ENCODE assay signal across 36 cellular contexts in the genomic region with DNA sequence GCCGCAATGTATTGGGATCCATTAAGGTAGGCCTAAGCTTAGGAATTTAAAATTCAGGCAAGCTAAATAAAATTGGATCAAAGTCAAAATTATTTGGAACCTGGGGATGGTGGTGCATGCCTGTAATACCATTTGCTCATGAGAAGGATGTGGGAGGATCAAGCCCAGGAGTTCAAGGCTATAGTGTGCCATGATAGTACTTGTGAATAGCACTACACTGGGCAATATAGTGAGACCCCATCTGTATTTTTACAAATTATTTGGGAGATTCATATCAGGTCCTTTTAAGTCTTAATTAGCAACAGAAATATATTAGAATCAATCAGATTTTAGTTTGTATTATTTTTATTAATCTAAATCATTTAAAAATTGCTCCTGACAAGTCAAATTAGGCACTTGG. TPM values are rescaled to one million over a fixed set of nuclear protein-coding genes. Genes with fewer than 3 reads are reported as not detected.
DNase-seq lines count a peak whose midpoint lies in the region; ATAC-seq, FAIRE-seq and TF ChIP-seq lines count a peak whose summit lies in the region.
"Had no signal": no experiment of that assay in that cellular context is flagged by ENCODE, and none has a peak within 500 bp of the region (broad histone marks: within the 10 kb centered on the region; RNA-seq: fewer than 3 reads in every experiment).

No MANE protein-coding gene starts in this region.

- H2AFZ ChIP-seq in HepG2 (ENCODE audit: low read length) (no peak overlapping the region), GM23338 (peak overlapping the region; percentile 80; the same call in 1 of the 2 replicates), K562 (ENCODE audit: low read depth, low read length) (no peak overlapping the region)

- H3K9me2 ChIP-seq in GM23338 (ENCODE audit: insufficient read depth) = no peaks in the 10 kb centered on the region

- H3K27ac ChIP-seq in HepG2 (ENCODE audit: extremely low read length, insufficient read depth, low read length) (no peak overlapping the region), right lobe of liver (no peak overlapping the region), GM23338 (ENCODE audit: low read depth) (no peak overlapping the region), K562 (ENCODE audit: extremely low read depth, low read depth, low read length) (no peak overlapping the region)
- no peak overlapping the region for H3K27ac ChIP-seq in CD4-positive, alpha-beta T cell (ENCODE audit: low read depth, low read length)
- H3K27ac ChIP-seq: 22Rv1; A549; BLaER1; BLaER1 treated with 17β-estradiol and CSF1 and Interleukin-3, amounts not matched to agents 10 nM and 100 nM; C4-2B had no signal

- H3K9me1 ChIP-seq in K562 (ENCODE audit: control insufficient read depth, insufficient read depth, low read length) = no peaks in the 10 kb centered on the region

- peaks cover 2% of the 10 kb centered on the region; the same call in 1 of the 3 replicates for H3K4me1 Mint-ChIP-seq in GM23338
- peaks cover 4% of the 10 kb centered on the region; the same call in 1 of the 2 replicates for H3K4me1 Mint-ChIP-seq in WTC11
- no peaks in the 10 kb centered on the region for H3K4me1 Mint-ChIP-seq in chondrocyte (ENCODE audit: low read depth)
- no peaks in the 10 kb centered on the region for H3K4me1 Mint-ChIP-seq in CD4-positive, alpha-beta T cell (ENCODE audit: low read depth)
- H3K4me1 Mint-ChIP-seq: B cell; CD14-positive monocyte; CD8-positive, alpha-beta memory T cell had no signal

- no peak for TF ChIP-seq RAD21 in HepG2 (CRISPR knock-in tag; IDR thresholded peaks at IDR 0.05)
- TF ChIP-seq RAD21 in K562 (CRISPR knock-in tag; conservative IDR thresholded peaks at IDR 0.05 in 1 of 2, IDR thresholded peaks at IDR 0.05 in 1 of 2) = no peak

- H3K36me3 ChIP-seq in HepG2 (replicated peaks in 1 of 2; ENCODE audit: control insufficient read depth in 1 of 2, insufficient read depth in 2 of 2, low read length in 2 of 2) (no peaks in the 10 kb centered on the region), right lobe of liver (no peaks in the 10 kb centered on the region), GM23338 (ENCODE audit: insufficient read depth) (no peaks in the 10 kb centered on the region), K562 (ENCODE audit: control insufficient read depth, insufficient read depth, low read length) (no peaks in the 10 kb centered on the region)
- H3K36me3 ChIP-seq: BE2C; BLaER1; BLaER1 treated with 17β-estradiol and CSF1 and Interleukin-3, amounts not matched to agents 10 nM and 100 nM had no signal

- no peak for FAIRE-seq in HepG2 (lab: Jason Lieb, UNC)
- FAIRE-seq in K562 (lab: Jason Lieb, UNC) = no peak
- FAIRE-seq: A204.1, A549, D721Med had no signal

- intact Hi-C loops in HepG2 (cut with micrococcal nuclease; ENCODE audit: unreplicated experiment) (no loop called here), right lobe of liver (cut with DNase I) (no loop called here), K562 (cut with micrococcal nuclease) (no loop called here)
- intact Hi-C loops in CD4-positive, alpha-beta T cell (cut with DNase I, micrococcal nuclease) = no loop called here

- no peak for TF ChIP-seq EP300 in HepG2 (IDR thresholded peaks at IDR 0.05; ENCODE audit: low read depth in 2 of 2, low read length in 2 of 2)
- TF ChIP-seq EP300 in HepG2 (CRISPR knock-in tag; IDR thresholded peaks at IDR 0.05; ENCODE audit: borderline replicate concordance) = no peak
- no peak for TF ChIP-seq EP300 in K562 (IDR thresholded peaks at IDR 0.05; ENCODE audit: low read length)

- no peaks in the 10 kb centered on the region for H3K9me3 Mint-ChIP-seq in GM23338
- H3K9me3 Mint-ChIP-seq in WTC11 = peaks cover 4% of the 10 kb centered on the region
- H3K9me3 Mint-ChIP-seq in chondrocyte (ENCODE audit: low read depth) = no peaks in the 10 kb centered on the region
- H3K9me3 Mint-ChIP-seq in CD4-positive, alpha-beta T cell = no peaks in the 10 kb centered on the region
- H3K9me3 Mint-ChIP-seq: CD4-positive, alpha-beta memory T cell; CD4-positive, CD25-positive, alpha-beta regulatory T cell; CD8-positive, alpha-beta memory T cell; CD8-positive, alpha-beta T cell had no signal

- TF ChIP-seq POLR2A in HepG2 (IDR thresholded peaks at IDR 0.05; ENCODE audit: insufficient read depth in 1 of 2, low read depth in 2 of 2, low read length in 2 of 2) = no peak
- no peak for TF ChIP-seq POLR2A in right lobe of liver (IDR thresholded peaks at IDR 0.05)
- TF ChIP-seq POLR2A in K562 (conservative IDR thresholded peaks at IDR 0.05) = no peak

- H3K27ac Mint-ChIP-seq in GM23338 (no peak overlapping the region), WTC11 (no peak overlapping the region), chondrocyte (ENCODE audit: unreplicated experiment) (no peak overlapping the region)
- no peak overlapping the region for H3K27ac Mint-ChIP-seq in CD4-positive, alpha-beta T cell
- H3K27ac Mint-ChIP-seq: B cell; CD14-positive monocyte; CD4-positive, alpha-beta memory T cell; CD4-positive, CD25-positive, alpha-beta regulatory T cell; CD8-positive, alpha-beta memory T cell; CD8-positive, alpha-beta T cell had no signal

- no peaks in the 10 kb centered on the region for H3K79me2 ChIP-seq in HepG2 (ENCODE audit: insufficient read depth, low read length)
- H3K79me2 ChIP-seq in GM23338 (replicated peaks; ENCODE audit: insufficient read depth) = no peaks in the 10 kb centered on the region
- H3K79me2 ChIP-seq in K562 (ENCODE audit: control insufficient read depth, insufficient read depth, low read length) = no peaks in the 10 kb centered on the region

- peaks cover 3% of the 10 kb centered on the region for H3K27me3 Mint-ChIP-seq in GM23338 (ENCODE audit: insufficient read depth, low read depth, poor library complexity)
- H3K27me3 Mint-ChIP-seq in WTC11 (ENCODE audit: low read depth) = no peaks in the 10 kb centered on the region
- H3K27me3 Mint-ChIP-seq in chondrocyte (ENCODE audit: low read depth) = no peaks in the 10 kb centered on the region
- no peaks in the 10 kb centered on the region for H3K27me3 Mint-ChIP-seq in CD4-positive, alpha-beta T cell
- H3K27me3 Mint-ChIP-seq: B cell; CD4-positive, alpha-beta memory T cell; CD4-positive, CD25-positive, alpha-beta regulatory T cell had no signal

- H3K36me3 Mint-ChIP-seq in GM23338 (ENCODE audit: low read depth) (no peaks in the 10 kb centered on the region), WTC11 (no peaks in the 10 kb centered on the region), chondrocyte (ENCODE audit: low read depth) (no peaks in the 10 kb centered on the region)
- no peaks in the 10 kb centered on the region for H3K36me3 Mint-ChIP-seq in CD4-positive, alpha-beta T cell (ENCODE audit: low read depth)
- H3K36me3 Mint-ChIP-seq: CD14-positive monocyte; CD4-positive, alpha-beta memory T cell; CD4-positive, CD25-positive, alpha-beta regulatory T cell; CD8-positive, alpha-beta memory T cell; CD8-positive, alpha-beta T cell had no signal

- POLR2A ChIA-PET in HepG2 (lab: Yijun Ruan, JAX) (no interaction called here), WTC11 (lab: Charles Lee) (no interaction called here), K562 (lab: Yijun Ruan, JAX) (interaction anchor here (1.5 to 2.3 kb wide), 2 partner anchors 19 to 22 kb away, joined by 3 to 5 read pairs; no protein-coding TSS in a partner anchor)
- POLR2A ChIA-PET in CD4-positive, alpha-beta T cell (lab: Charles Lee) = no interaction called here

- WGBS in HepG2 (ENCODE audit: low lambda C conversion rate) = 95% methylated on average over 1 of the region's 1 CpG
- WGBS in right lobe of liver (ENCODE audit: insufficient coverage, low coverage, low lambda C conversion rate, missing lambda C conversion rate) = 100% methylated on average over 1 of the region's 1 CpG
- 76% methylated on average over 1 of the region's 1 CpG for WGBS in K562 (ENCODE audit: insufficient coverage, low coverage, missing lambda C conversion rate)

- no peaks in the 10 kb centered on the region for H3K9me3 ChIP-seq in HepG2 (ENCODE audit: low read length)
- H3K9me3 ChIP-seq in right lobe of liver = no peaks in the 10 kb centered on the region
- no peaks in the 10 kb centered on the region for H3K9me3 ChIP-seq in K562 (replicated peaks; ENCODE audit: control insufficient read depth, insufficient read depth, low read depth, low read length)
- H3K9me3 ChIP-seq in CD4-positive, alpha-beta T cell (ENCODE audit: control insufficient read depth, low read length) = no peaks in the 10 kb centered on the region
- H3K9me3 ChIP-seq: A549; BE2C; BLaER1; BLaER1 treated with 17β-estradiol and CSF1 and Interleukin-3, amounts not matched to agents 10 nM and 100 nM; Caco-2 had no signal

- DNase-seq in HepG2 (ENCODE audit: low spot score) (no peak), right lobe of liver (no peak), GM23338 (ENCODE audit: low spot score) (no peak), WTC11 (ENCODE audit: low spot score) (no peak), K562 (ENCODE audit: extremely low read depth in 1 of 4, low spot score in 3 of 4) (no peak), H4 (ENCODE audit: low spot score) (no peak), chondrocyte (ENCODE audit: low spot score) (no peak)
- no peak for DNase-seq in CD4-positive, alpha-beta T cell
- DNase-seq: 8988T; ACHN; AML-193; BE2C; C1 segment of cervical spinal cord; Caco-2; Calu3; CD4-positive, alpha-beta memory T cell; CD4-positive, CD25-positive, alpha-beta regulatory T cell; CD8-positive, alpha-beta memory T cell; CD8-positive, alpha-beta T cell; COR-L47; DMS 273 treated with DMSO at 0.1 percent for 48 hours; DMS153; DMS53; DMS79; DMS79 treated with DMSO at 0.1 percent for 48 hours; DND-41; EL had no signal

- H3K4me2 ChIP-seq in HepG2 (ENCODE audit: low read depth, low read length) (no peak overlapping the region), GM23338 (no peak overlapping the region), K562 (ENCODE audit: insufficient read depth, low read length) (no peak overlapping the region)
- H3K4me2 ChIP-seq: A549; BLaER1; BLaER1 treated with 17β-estradiol and CSF1 and Interleukin-3, amounts not matched to agents 10 nM and 100 nM had no signal

- TF ChIP-seq CTCF in HepG2 (CRISPR knock-in tag; IDR thresholded peaks at IDR 0.05) = no peak
- no peak for TF ChIP-seq CTCF in right lobe of liver (IDR thresholded peaks at IDR 0.05)
- no peak for TF ChIP-seq CTCF in GM23338 (conservative IDR thresholded peaks at IDR 0.05; ENCODE audit: low read depth in 2 of 2)
- TF ChIP-seq CTCF in WTC11 (IDR thresholded peaks at IDR 0.05) = no peak
- TF ChIP-seq CTCF in K562 (IDR thresholded peaks at IDR 0.05 in 2 of 3, conservative IDR thresholded peaks at IDR 0.05 in 1 of 3; ENCODE audit: insufficient read depth in 2 of 3, low read depth in 1 of 3, low read length in 3 of 3) = no peak
- no peak for TF ChIP-seq CTCF in chondrocyte (IDR thresholded peaks at IDR 0.05)
- no peak for TF ChIP-seq CTCF in CD4-positive, alpha-beta T cell (IDR thresholded peaks at IDR 0.05)

- H4K20me1 ChIP-seq in HepG2 (ENCODE audit: insufficient read depth, low read length) (no peaks in the 10 kb centered on the region), GM23338 (replicated peaks; ENCODE audit: insufficient read depth) (no peaks in the 10 kb centered on the region), K562 (replicated peaks; ENCODE audit: control insufficient read depth, insufficient read depth, low read length) (no peaks in the 10 kb centered on the region)
- H4K20me1 ChIP-seq: BLaER1; BLaER1 treated with 17β-estradiol and CSF1 and Interleukin-3, amounts not matched to agents 10 nM and 100 nM had no signal

- CTCF ChIA-PET in HepG2 (lab: Yijun Ruan, JAX; ENCODE audit: low intra/inter-chr PET ratio, low total read pairs) (no interaction called here), WTC11 (lab: Charles Lee) (no interaction called here), K562 (lab: Yijun Ruan, JAX; ENCODE audit: low intra/inter-chr PET ratio) (no interaction called here)
- CTCF ChIA-PET in CD4-positive, alpha-beta T cell (lab: Charles Lee) = no interaction called here

- no peak overlapping the region for H3K4me3 Mint-ChIP-seq in GM23338
- H3K4me3 Mint-ChIP-seq in WTC11 = no peak overlapping the region
- H3K4me3 Mint-ChIP-seq in chondrocyte (ENCODE audit: unreplicated experiment) = no peak overlapping the region
- no peak overlapping the region for H3K4me3 Mint-ChIP-seq in CD4-positive, alpha-beta T cell
- H3K4me3 Mint-ChIP-seq: B cell; CD14-positive monocyte; CD4-positive, alpha-beta memory T cell; CD8-positive, alpha-beta memory T cell; CD8-positive, alpha-beta T cell had no signal

- BruUV-seq in HepG2 (replicated peaks; lab: Mats Ljungman, UMichigan) (no TSS peak), K562 (replicated peaks; lab: Mats Ljungman, UMichigan) (no TSS peak)

- H3K27me3 ChIP-seq in HepG2 (ENCODE audit: control insufficient read depth in 1 of 2, insufficient read depth in 2 of 2, low read length in 2 of 2) (no peaks in the 10 kb centered on the region), right lobe of liver (no peaks in the 10 kb centered on the region), GM23338 (ENCODE audit: insufficient read depth) (no peaks in the 10 kb centered on the region), K562 (ENCODE audit: control insufficient read depth in 2 of 2, insufficient read depth in 2 of 2, low read length in 2 of 2) (no peaks in the 10 kb centered on the region)
- no peaks in the 10 kb centered on the region for H3K27me3 ChIP-seq in CD4-positive, alpha-beta T cell (ENCODE audit: control insufficient read depth, insufficient read depth, low read length)
- H3K27me3 ChIP-seq: BE2C; BLaER1; BLaER1 treated with 17β-estradiol and CSF1 and Interleukin-3, amounts not matched to agents 10 nM and 100 nM had no signal

- no peak overlapping the region for H3K4me3 ChIP-seq in HepG2 (replicated peaks in 1 of 3; ENCODE audit: insufficient read depth in 1 of 3, low read depth in 2 of 3, low read length in 3 of 3)
- no peak overlapping the region for H3K4me3 ChIP-seq in right lobe of liver
- H3K4me3 ChIP-seq in GM23338 = no peak overlapping the region
- no peak overlapping the region for H3K4me3 ChIP-seq in K562
- H3K4me3 ChIP-seq: A549; BLaER1; BLaER1 treated with 17β-estradiol and CSF1 and Interleukin-3, amounts not matched to agents 10 nM and 100 nM had no signal

- in situ Hi-C loops in HepG2 (cut with HindIII; ENCODE audit: extremely low pct_ligation_motif_present, low pct_unique_long_range_greater_than_20kb) = no loop called here
- in situ Hi-C loops in K562 (cut with MboI) = no loop called here

- no peaks in the 10 kb centered on the region; the same call in 1 of the 2 replicates for H3F3A ChIP-seq in GM23338 (replicated peaks; ENCODE audit: low read depth)

- no peak overlapping the region for H3K9ac ChIP-seq in HepG2 (ENCODE audit: insufficient read depth, low read depth, low read length)
- H3K9ac ChIP-seq in K562 (ENCODE audit: insufficient read depth in 1 of 2, low read depth in 2 of 2, low read length in 2 of 2) = no peak overlapping the region
- H3K9ac ChIP-seq: BLaER1; BLaER1 treated with 17β-estradiol and CSF1 and Interleukin-3, amounts not matched to agents 10 nM and 100 nM had no signal

- ATAC-seq in HepG2 (no peak), right lobe of liver (no peak), GM23338 (no peak), WTC11 (no peak), K562 (no peak)
- no peak for ATAC-seq in CD4-positive, alpha-beta T cell (ENCODE audit: poor library complexity)
- ATAC-seq: A549; CD8-positive, alpha-beta T cell had no signal

- no peaks in the 10 kb centered on the region for H3K4me1 ChIP-seq in HepG2 (ENCODE audit: insufficient read depth, low read length)
- H3K4me1 ChIP-seq in right lobe of liver = no peaks in the 10 kb centered on the region
- no peaks in the 10 kb centered on the region for H3K4me1 ChIP-seq in GM23338 (ENCODE audit: insufficient read depth)
- H3K4me1 ChIP-seq in K562 (replicated peaks in 1 of 2; ENCODE audit: control insufficient read depth in 2 of 2, insufficient read depth in 2 of 2, low read length in 2 of 2) = no peaks in the 10 kb centered on the region
- H3K4me1 ChIP-seq: A549; BE2C; BLaER1; BLaER1 treated with 17β-estradiol and CSF1 and Interleukin-3, amounts not matched to agents 10 nM and 100 nM; Caco-2 had no signal

RNA-seq across cellular contexts. Expression of gene TLK1, which starts 39.8 kb away (rescaled TPM):
- total RNA-seq in HepG2 (2016; rRNA removed; fragmentation: Illumina TruSeq; extraction: Trizol) = 28.7 and 52.7 TPM in 2 replicates
- 32.6 and 34.2 TPM in 2 replicates for total RNA-seq in HepG2 (2016; cell fraction: cytosol; rRNA removed; fragmentation: Illumina TruSeq; extraction: Trizol; ENCODE audit: low read depth)
- total RNA-seq in HepG2 (2016; cell fraction: insoluble cytoplasmic fraction; rRNA removed; fragmentation: Illumina TruSeq; extraction: Trizol) = 25.7 and 45.4 TPM in 2 replicates
- total RNA-seq in HepG2 (2016; cell fraction: membrane; rRNA removed; fragmentation: Illumina TruSeq; extraction: Trizol) = 38.6 and 48.1 TPM in 2 replicates
- 41.9 and 51.6 TPM in 2 replicates for total RNA-seq in HepG2 (2016; cell fraction: nucleus; rRNA removed; fragmentation: Illumina TruSeq; extraction: Trizol)
- polyA plus RNA-seq in HepG2 (2011; rRNA removed) = 12.8 and 16.8 TPM in 2 replicates
- polyA plus RNA-seq in HepG2 (2011; cell fraction: cytosol; rRNA removed) = 5.1 and 8.5 TPM in 2 replicates
- polyA plus RNA-seq in HepG2 (2011; cell fraction: nucleus; rRNA removed) = 9.6 and 11.0 TPM in 2 replicates
- polyA plus RNA-seq in HepG2 (2012) = 27.7 and 38.6 TPM in 2 replicates
- polyA plus RNA-seq in HepG2 (2016; cell fraction: cytosol; fragmentation: Illumina TruSeq; extraction: Trizol; ENCODE audit: low read depth) = 3.4 and 3.8 TPM in 2 replicates
- 42.1 and 48.4 TPM in 2 replicates for polyA plus RNA-seq in HepG2 (2016; cell fraction: insoluble cytoplasmic fraction; fragmentation: Illumina TruSeq; extraction: Trizol; ENCODE audit: low read depth)
- polyA plus RNA-seq in HepG2 (2016; cell fraction: membrane; fragmentation: Illumina TruSeq; extraction: Trizol; ENCODE audit: low read depth) = 15.6 and 16.8 TPM in 2 replicates
- 38.9 and 40.3 TPM in 2 replicates for polyA plus RNA-seq in HepG2 (2016; cell fraction: nucleus; fragmentation: Illumina TruSeq; extraction: Trizol; ENCODE audit: insufficient read depth, low read depth)
- 9.1 and 17.3 TPM in 2 replicates for polyA minus RNA-seq in HepG2 (2011; rRNA and poly(A)+ RNA removed; ENCODE audit: low replicate concordance)
- 37.8 and 45.8 TPM in 2 replicates for polyA minus RNA-seq in HepG2 (2011; cell fraction: cytosol; rRNA and poly(A)+ RNA removed)
- 67.2 and 68.9 TPM in 2 replicates for polyA minus RNA-seq in HepG2 (2011; cell fraction: nucleus; rRNA and poly(A)+ RNA removed)
- total RNA-seq in right lobe of liver = 10 to 100 TPM; 18.4 to 40.2 (median 29.0) TPM
- 39.7 and 41.2 TPM in 2 replicates for total RNA-seq in GM23338 (2014; rRNA removed; shearing (Covaris generic))
- 37.0 and 45.0 TPM in 2 replicates for polyA plus RNA-seq in GM23338 (2016; fragmentation: Nextera tagmentation; extraction: Ambion mirVana)
- 91.1 to 99.6 TPM (median 93.9 TPM) in 3 replicates for total RNA-seq in WTC11 (2021)
- 28.8 and 103 TPM in 2 replicates for total RNA-seq in K562 (2011; cell fraction: chromatin; rRNA removed; ENCODE audit: low replicate concordance)
- 12.8 and 19.3 TPM in 2 replicates for total RNA-seq in K562 (2011; cell fraction: nucleolus; rRNA removed)
- 38.3 and 67.9 TPM in 2 replicates for total RNA-seq in K562 (2011; cell fraction: nucleoplasm; rRNA removed)
- 20.2 and 25.8 TPM in 2 replicates for total RNA-seq in K562 (2014; rRNA removed)
- 41.6 and 46.6 TPM in 2 replicates for total RNA-seq in K562 (2014; rRNA removed; fragmentation: Illumina TruSeq; extraction: Trizol)
- 33.4 and 36.6 TPM in 2 replicates for total RNA-seq in K562 (2015; rRNA removed; fragmentation: Illumina TruSeq; extraction: Trizol)
- total RNA-seq in K562 (2021) = 87.9 and 101 TPM in 2 replicates
- 23.8 and 34.4 TPM in 2 replicates for polyA plus RNA-seq in K562 (2011; rRNA removed)
- 5.8 and 9.7 TPM in 2 replicates for polyA plus RNA-seq in K562 (2011; cell fraction: cytosol; rRNA removed)
- polyA plus RNA-seq in K562 (2011; cell fraction: nucleus; rRNA removed) = 15.1 and 18.2 TPM in 2 replicates
- 36.3 and 37.3 TPM in 2 replicates for polyA plus RNA-seq in K562 (2012)
- 53.4 and 63.2 TPM in 2 replicates for polyA plus RNA-seq in K562 (2014; fragmentation: Illumina TruSeq; extraction: Trizol)
- polyA plus RNA-seq in K562 (2014; fragmentation: Nextera tagmentation; extraction: Ambion mirVana) = 10 to 100 TPM; 40.5 to 92.0 TPM
- polyA plus RNA-seq in K562 (2014; rRNA removed) = 19.3 and 22.6 TPM in 2 replicates
- 79.3 and 89.8 TPM in 2 replicates for polyA minus RNA-seq in K562 (2011; rRNA and poly(A)+ RNA removed)
- 42.7 and 49.5 TPM in 2 replicates for polyA minus RNA-seq in K562 (2011; cell fraction: cytosol; rRNA and poly(A)+ RNA removed)
- 21.5 and 39.5 TPM in 2 replicates for polyA minus RNA-seq in K562 (2011; cell fraction: nucleus; rRNA and poly(A)+ RNA removed)
- total RNA-seq in H4 (2014; rRNA removed; shearing (Covaris generic)) = 7.8 and 9.0 TPM in 2 replicates
- total RNA-seq in chondrocyte = 57.2 to 66.0 TPM (median 64.1 TPM) in 3 replicates
- 100 to 1,000 TPM; 135 to 138 TPM for total RNA-seq in CD4-positive, alpha-beta T cell

Comparison
In these comparisons a context has a peak if more than half of its experiments do, and no peak if none do; other contexts are left out.
1. Of the 241 proteins assayed by ChIP-seq in both HepG2 and K562: peak only in HepG2: none; only in K562: none; in both: ZNF121; in neither: 240.